Comparison of ENCODE assay signal across 9 cellular contexts in genomic region chr12:18430425-18431048, GRCh38.
DNase-seq lines count a peak whose midpoint lies in the region; ATAC-seq and TF ChIP-seq lines count a peak whose summit lies in the region.
"Had no signal": no experiment of that assay in that cellular context is flagged by ENCODE, and none has a peak within 500 bp of the region (broad histone marks: within the 10 kb centered on the region; RNA-seq: fewer than 3 reads in every experiment).

No MANE protein-coding gene starts in this region.

- DNase-seq in NCI-H1694 (lab: John Stamatoyannopoulos, UW) (peak; percentile 9), NCI-H1694 treated with DMSO at 0.1 percent for 48 hours (lab: John Stamatoyannopoulos, UW) (no peak), OCI-LY7 (ENCODE audit: low spot score) (peak; percentile 29), erythroblast (lab: John Stamatoyannopoulos, UW) (peak; percentile 22 to 51), nephron progenitor cell (peak; percentile 56)
- DNase-seq in activated effector memory CD4-positive, alpha-beta T cell treated with Interleukin-2 at 50 U/mL for 16 hours: no peak

- no peak overlapping the region for H3K4me3 Mint-ChIP-seq in nephron progenitor cell
- H3K4me3 Mint-ChIP-seq: activated T-cell treated with anti-CD3 and anti-CD28 coated beads, Interleukin-2, amount 50 U/mL, for 72 hours had no signal

- BruUV-seq in OCI-LY7 (replicated peaks; lab: Mats Ljungman, UMichigan): no TSS peak

- TF ChIP-seq POLR2A in erythroblast (IDR thresholded peaks at IDR 0.05; ENCODE audit: low read length): no peak

- H3K27ac Mint-ChIP-seq in nephron progenitor cell: no peak overlapping the region
- H3K27ac Mint-ChIP-seq: activated T-cell treated with anti-CD3 and anti-CD28 coated beads, Interleukin-2, amount 50 U/mL, for 72 hours had no signal

- no peak overlapping the region for H3K4me3 ChIP-seq in OCI-LY7 (ENCODE audit: low read depth, low read length, poor library complexity, severe bottlenecking)

- ATAC-seq in HG02973 (IDR thresholded peaks at IDR 0.05; ENCODE audit: unreplicated experiment) (peak; percentile 67), GM18517 (IDR thresholded peaks at IDR 0.05; ENCODE audit: unreplicated experiment) (no peak)
- ATAC-seq: activated T-cell treated with anti-CD3 and anti-CD28 coated beads, Interleukin-2, amount 50 U/mL, for 72 hours had no signal

- TF ChIP-seq CTCF in OCI-LY7 (conservative IDR thresholded peaks at IDR 0.05; ENCODE audit: low read length) (peak; percentile 81), nephron progenitor cell (IDR thresholded peaks at IDR 0.05) (peak; percentile 85)

- POLR2A ChIA-PET in OCI-LY7 (lab: Charles Lee): interaction anchor here (0.6 to 1.5 kb wide), 2 partner anchors 16 to 816 kb away, joined by 3 to 4 read pairs; no protein-coding TSS in a partner anchor

- H3K9me2 ChIP-seq in OCI-LY7 (ENCODE audit: insufficient read depth, low read length): no peaks in the 10 kb centered on the region

- no peaks in the 10 kb centered on the region for H3K36me3 ChIP-seq in OCI-LY7 (ENCODE audit: insufficient read depth, low read length)

- H3K27me3 Mint-ChIP-seq in nephron progenitor cell (ENCODE audit: low read depth, poor library complexity): peaks cover 3% of the 10 kb centered on the region

- no peak overlapping the region for H3K4me2 ChIP-seq in OCI-LY7 (ENCODE audit: low read length)

- CTCF ChIA-PET in OCI-LY7 (lab: Charles Lee; ENCODE audit: unreplicated experiment): no interaction called here

- H4K20me1 ChIP-seq in OCI-LY7 (ENCODE audit: insufficient read depth, low read length): no peaks in the 10 kb centered on the region

- no peak overlapping the region for H2AFZ ChIP-seq in OCI-LY7 (ENCODE audit: low read length)

- H3K4me1 Mint-ChIP-seq in nephron progenitor cell: peaks cover 5% of the 10 kb centered on the region

- no peaks in the 10 kb centered on the region for H3K9me3 Mint-ChIP-seq in nephron progenitor cell

- no peaks in the 10 kb centered on the region for H3K36me3 Mint-ChIP-seq in nephron progenitor cell (ENCODE audit: low read depth)

- no peak overlapping the region for H3K27ac ChIP-seq in OCI-LY7 (ENCODE audit: low read depth, low read length, poor library complexity, severe bottlenecking)

- intact Hi-C loops in OCI-LY7 (cut with micrococcal nuclease; ENCODE audit: unreplicated experiment): no loop called here

- H3K4me1 ChIP-seq in OCI-LY7 (ENCODE audit: insufficient read depth, low read length, poor library complexity, severe bottlenecking): no peaks in the 10 kb centered on the region

- H3K9me3 ChIP-seq in OCI-LY7 (ENCODE audit: low read length): no peaks in the 10 kb centered on the region

- H3K79me2 ChIP-seq in OCI-LY7 (ENCODE audit: insufficient read depth, low read depth, low read length): no peaks in the 10 kb centered on the region

Comparison
In these comparisons a context has a peak if more than half of its experiments do, and no peak if none do; other contexts are left out.
1. DNase-seq: peak in NCI-H1694 (single experiment), OCI-LY7 (single experiment), erythroblast (2 of 2) and nephron progenitor cell (single experiment); none in NCI-H1694 treated with DMSO at 0.1 percent for 48 hours (single experiment) and activated effector memory CD4-positive, alpha-beta T cell treated with Interleukin-2 at 50 U/mL for 16 hours (single experiment).